Comparison of ENCODE assay signal across 9 cellular contexts in genomic region chr11:20156280-20156875, GRCh38. TPM values are rescaled to one million over a fixed set of nuclear protein-coding genes. Genes with fewer than 3 reads are reported as not detected.
DNase-seq lines count a peak whose midpoint lies in the region; ATAC-seq, FAIRE-seq and TF ChIP-seq lines count a peak whose summit lies in the region.
"Had no signal": no experiment of that assay in that cellular context is flagged by ENCODE, and none has a peak within 500 bp of the region (broad histone marks: within the 10 kb centered on the region; RNA-seq: fewer than 3 reads in every experiment).

No MANE protein-coding gene starts in this region.

- peaks cover 0 to 8% (median 3%) of the 10 kb centered on the region in 3 donors for H3K9me3 Mint-ChIP-seq in T-cell
- H3K9me3 Mint-ChIP-seq in progenitor cell of endocrine pancreas (ENCODE audit: low read depth) = no peaks in the 10 kb centered on the region

- DNase-seq in Daoy (ENCODE audit: low read depth) (peak; percentile 26), T-cell (peak in 33 of 34 experiments; percentile 26 to 65 (median 52)), coronary artery (ENCODE audit: low spot score) (no peak), progenitor cell of endocrine pancreas (ENCODE audit: low spot score, unreplicated experiment) (no peak), frontal cortex (ENCODE audit: low spot score in 2 of 2) (no peak), GM03348 (ENCODE audit: low spot score) (no peak)

- POLR2A ChIA-PET in T-cell (lab: Charles Lee) = no interaction called here

- H3K4me3 ChIP-seq in coronary artery = peak overlapping the region; percentile 62

- ATAC-seq in T-cell (replicated peaks in 1 of 4) (peak; percentile 74 to 82 (median 80)), GM21528 (IDR thresholded peaks at IDR 0.05; ENCODE audit: low FRiP score, unreplicated experiment) (no peak), HG03135 (IDR thresholded peaks at IDR 0.05; ENCODE audit: unreplicated experiment) (no peak)

- FAIRE-seq in frontal cortex (lab: Jason Lieb, UNC) = no peak

- CTCF ChIA-PET in T-cell (lab: Charles Lee) = interaction anchor here in 1 of 2 donors (0.9 kb wide), 1 partner anchor 27 kb away, joined by 3 read pairs; no protein-coding TSS in a partner anchor

- peak overlapping the region; percentile 79 to 83 (median 80) for H3K4me3 Mint-ChIP-seq in T-cell
- H3K4me3 Mint-ChIP-seq in progenitor cell of endocrine pancreas (ENCODE audit: low read depth) = peak overlapping the region; percentile 68

- H3K4me1 Mint-ChIP-seq in T-cell (peaks cover 26 to 31% (median 27%) of the 10 kb centered on the region in 3 donors), progenitor cell of endocrine pancreas (ENCODE audit: low read depth) (peaks cover 3% of the 10 kb centered on the region)

- peaks cover 42 to 52% of the 10 kb centered on the region in 2 donors for H3K27me3 Mint-ChIP-seq in T-cell
- peaks cover 82% of the 10 kb centered on the region for H3K27me3 Mint-ChIP-seq in progenitor cell of endocrine pancreas

- TF ChIP-seq CTCF in coronary artery (IDR thresholded peaks at IDR 0.05) (no peak), progenitor cell of endocrine pancreas (IDR thresholded peaks at IDR 0.05; ENCODE audit: unreplicated experiment) (no peak)

- H3K27ac ChIP-seq in coronary artery = no peak overlapping the region

- peaks cover 4% of the 10 kb centered on the region for H3K36me3 Mint-ChIP-seq in T-cell
- H3K36me3 Mint-ChIP-seq in progenitor cell of endocrine pancreas (ENCODE audit: insufficient read depth) = no peaks in the 10 kb centered on the region

- H3K27ac Mint-ChIP-seq in T-cell (peak overlapping the region in 1 of 2 donors; percentile 80), progenitor cell of endocrine pancreas (no peak overlapping the region)

RNA-seq across cellular contexts. Expression of gene DBX1, which starts 3.9 kb away (rescaled TPM):
- total RNA-seq in Daoy (2014; rRNA removed; shearing (Covaris generic)) = not detected in 2 replicates
- not detected for total RNA-seq in T-cell
- total RNA-seq in progenitor cell of endocrine pancreas = not detected in 2 replicates
- total RNA-seq in frontal cortex = not detected
- total RNA-seq: glomerular endothelial cell had no signal

Comparison
In these comparisons a context has a peak if more than half of its experiments do, and no peak if none do; other contexts are left out.
1. DNase-seq: peak in Daoy (single experiment) and T-cell (33 of 34); none in coronary artery (single experiment), progenitor cell of endocrine pancreas (single experiment), frontal cortex (0 of 2) and GM03348 (single experiment).
2. ATAC-seq: peak in T-cell (4 of 4); none in GM21528 (single experiment) and HG03135 (single experiment).